In genomic region chr16:62853887-62854286, GRCh38 we compare ENCODE assay signal across 18 cellular contexts.
"Had no signal": no experiment of that assay in that cellular context is flagged by ENCODE, and none has a peak within 500 bp of the region (broad histone marks: within the 10 kb centered on the region; RNA-seq: fewer than 3 reads in every experiment).

No MANE protein-coding gene starts in this region.

- H3K9me3 ChIP-seq: sigmoid colon, testis had no signal

- H3K4me3 ChIP-seq: left lung, sigmoid colon, spleen, testis had no signal

- H3K9me3 Mint-ChIP-seq: endodermal cell, nephron, type B pancreatic cell had no signal

- H3K4me1 ChIP-seq: left lung, parathyroid adenoma, sigmoid colon, spleen, testis had no signal

- H3K27ac ChIP-seq: left lung, parathyroid adenoma, sigmoid colon, spleen, testis, WERI-Rb-1 had no signal

- H3K4me1 Mint-ChIP-seq: activated naive CD8-positive, alpha-beta T cell treated with anti-CD3 and anti-CD28 coated beads for 36 hours; nephron; stimulated activated memory B cell treated with anti-CD40 and anti-IgM and Interleukin-4, amounts not matched to agents 10 μg/mL and 1 μg/mL and 100 μg/mL, for 72 hours had no signal

- FAIRE-seq: frontal cortex had no signal

- H3K36me3 Mint-ChIP-seq: activated naive CD8-positive, alpha-beta T cell treated with anti-CD3 and anti-CD28 coated beads for 36 hours; stimulated activated memory B cell treated with anti-CD40 and anti-IgM and Interleukin-4, amounts not matched to agents 10 μg/mL and 1 μg/mL and 100 μg/mL, for 72 hours; type B pancreatic cell had no signal

- H3K27me3 Mint-ChIP-seq: activated naive CD8-positive, alpha-beta T cell treated with anti-CD3 and anti-CD28 coated beads for 36 hours; stimulated activated memory B cell treated with anti-CD40 and anti-IgM and Interleukin-4, amounts not matched to agents 10 μg/mL and 1 μg/mL and 100 μg/mL, for 72 hours; type B pancreatic cell had no signal

- H3K27me3 ChIP-seq: left lung, sigmoid colon, spleen, testis had no signal

- H3K4me3 Mint-ChIP-seq: activated naive CD8-positive, alpha-beta T cell treated with anti-CD3 and anti-CD28 coated beads for 36 hours; endodermal cell; nephron; stimulated activated memory B cell treated with anti-CD40 and anti-IgM and Interleukin-4, amounts not matched to agents 10 μg/mL and 1 μg/mL and 100 μg/mL, for 72 hours; type B pancreatic cell had no signal

- H3K36me3 ChIP-seq: left lung, sigmoid colon, spleen, WERI-Rb-1 had no signal

- DNase-seq: activated CD4-positive, alpha-beta T cell treated with anti-CD3 and anti-CD28 coated beads, Interleukin-2, amount 50 U/mL, for 4 hours; activated naive CD4-positive, alpha-beta T cell; activated naive CD8-positive, alpha-beta T cell treated with anti-CD3 and anti-CD28 coated beads for 36 hours; amygdala; endodermal cell; erythroblast; left lung; midbrain; sigmoid colon; spleen; stimulated activated CD4-positive, alpha-beta T cell treated with anti-CD3 and anti-CD28 coated beads, Interleukin-4, amount 100 ng/mL, for 4 hours; testis; WERI-Rb-1 had no signal

- ATAC-seq: left lung; stimulated activated memory B cell treated with anti-CD40 and anti-IgM and Interleukin-4, amounts not matched to agents 10 μg/mL and 1 μg/mL and 100 μg/mL, for 72 hours had no signal
